In genomic region chr4:46977245-46977644, GRCh38 we compare ENCODE assay signal across 36 cellular contexts. TPM values are rescaled to one million over a fixed set of nuclear protein-coding genes. Genes with fewer than 3 reads are reported as not detected.
"Had no signal": no experiment of that assay in that cellular context is flagged by ENCODE, and none has a peak within 500 bp of the region (broad histone marks: within the 10 kb centered on the region; RNA-seq: fewer than 3 reads in every experiment).

No MANE protein-coding gene starts in this region.

- DNase-seq: Karpas-422, MG63, MM.1S, MV-4-11, NCI-H1048, NCI-H1092, NCI-H1092 treated with DMSO at 0.1 percent for 48 hours, NCI-H1105, NCI-H1105 treated with DMSO at 0.1 percent for 48 hours, NCI-H1417, NCI-H1417 treated with DMSO at 0.1 percent for 48 hours, NCI-H1436, NCI-H1436 treated with DMSO at 0.1 percent for 48 hours, NCI-H146, NCI-H1694, NCI-H1694 treated with DMSO at 0.1 percent for 48 hours, NCI-H187, NCI-H187 treated with DMSO at 0.1 percent for 48 hours, NCI-H1930, NCI-H2029, NCI-H2029 treated with DMSO at 0.1 percent for 48 hours, NCI-H2081, NCI-H2081 treated with DMSO at 0.1 percent for 48 hours, NCI-H2107, NCI-H2171, NCI-H2171 treated with DMSO at 0.1 percent for 48 hours, NCI-H2227 treated with DMSO at 0.1 percent for 48 hours, NCI-H226, NCI-H345, NCI-H446, NCI-H446 treated with DMSO at 0.1 percent for 48 hours, NCI-H510A, NCI-H510A treated with DMSO at 0.1 percent for 48 hours had no signal

- H3K36me3 ChIP-seq: MG63 had no signal

- H3K9me3 ChIP-seq: MG63 had no signal

- H3K27me3 ChIP-seq: MG63 had no signal

- H3K4me3 ChIP-seq: MG63 had no signal

RNA-seq across cellular contexts. Expression of gene GABRA4, which starts 16.1 kb away (rescaled TPM):
- total RNA-seq: LHCN-M2, MCF 10A, NCI-H460 had no signal

RNA-seq across cellular contexts. Expression of gene GABRB1, which starts 54.1 kb away (rescaled TPM):
- total RNA-seq: LHCN-M2, MCF 10A, NCI-H460 had no signal
